In genomic region chr1:32612189-32612881, GRCh38 we compare ENCODE assay signal across 1 cellular context.
TF ChIP-seq lines count a peak whose summit lies in the region.

No MANE protein-coding gene starts in this region.

TF ChIP-seq in H1, 55 proteins besides CTCF, POLR2A, EP300 and RAD21:
- TF ChIP-seq POU5F1 (IDR thresholded peaks at IDR 0.05; ENCODE audit: low read depth, low read length) = no peak
- TF ChIP-seq SP1 (IDR thresholded peaks at IDR 0.05; ENCODE audit: low read depth, low read length) = peak; percentile 17; the same call in 1 of the 2 replicates
- no peak for TF ChIP-seq SIX5 (IDR thresholded peaks at IDR 0.05; ENCODE audit: low read depth, low read length)
- TF ChIP-seq CBX8 (IDR thresholded peaks at IDR 0.05; ENCODE audit: borderline replicate concordance, low read depth, low read length) = no peak
- peak; percentile 84 for TF ChIP-seq TAF1 (IDR thresholded peaks at IDR 0.05; ENCODE audit: low read depth, low read length)
- no peak for TF ChIP-seq ATF3 (IDR thresholded peaks at IDR 0.05; ENCODE audit: insufficient read depth, low read depth, low read length)
- TF ChIP-seq SP2 (IDR thresholded peaks at IDR 0.05; ENCODE audit: low read length) = no peak
- TF ChIP-seq CHD7 (IDR thresholded peaks at IDR 0.05; ENCODE audit: insufficient replicate concordance, low read length) = no peak
- peak; percentile 89 for TF ChIP-seq POLR2AphosphoS5 (IDR thresholded peaks at IDR 0.05; ENCODE audit: low read depth, low read length)
- TF ChIP-seq BACH1 (IDR thresholded peaks at IDR 0.05; ENCODE audit: low read length) = no peak
- TF ChIP-seq NANOG (IDR thresholded peaks at IDR 0.05; ENCODE audit: insufficient read depth, low read depth, low read length, poor library complexity, severe bottlenecking) = no peak
- TF ChIP-seq CHD2 (IDR thresholded peaks at IDR 0.05; ENCODE audit: low read length) = peak; percentile 75
- TF ChIP-seq SIN3A (conservative IDR thresholded peaks at IDR 0.05 in 1 of 2, IDR thresholded peaks at IDR 0.05 in 1 of 2; ENCODE audit: low read depth in 1 of 2, low read length in 2 of 2) = no peak
- no peak for TF ChIP-seq CREB1 (IDR thresholded peaks at IDR 0.05)
- no peak for TF ChIP-seq E2F6 (IDR thresholded peaks at IDR 0.05)
- TF ChIP-seq BRCA1 (IDR thresholded peaks at IDR 0.05; ENCODE audit: low read depth, low read length) = no peak; the same call in 1 of the 2 replicates
- peak; percentile 42 for TF ChIP-seq ASH2L (IDR thresholded peaks at IDR 0.05; ENCODE audit: low read length)
- TF ChIP-seq CBX5 (IDR thresholded peaks at IDR 0.05; ENCODE audit: low read depth, low read length) = no peak
- TF ChIP-seq SIRT6 (IDR thresholded peaks at IDR 0.05; ENCODE audit: low read length) = no peak
- TF ChIP-seq KDM4A (IDR thresholded peaks at IDR 0.05; ENCODE audit: low read depth, low read length, severe bottlenecking) = peak; percentile 55
- no peak for TF ChIP-seq CEBPB (IDR thresholded peaks at IDR 0.05; ENCODE audit: low read depth, low read length)
- TF ChIP-seq JUN (IDR thresholded peaks at IDR 0.05; ENCODE audit: low read depth, low read length) = no peak
- no peak for TF ChIP-seq KDM1A (IDR thresholded peaks at IDR 0.05; ENCODE audit: borderline replicate concordance, low read length)
- peak; percentile 80 for TF ChIP-seq PHF8 (conservative IDR thresholded peaks at IDR 0.05; ENCODE audit: low read depth, low read length)
- TF ChIP-seq KDM5A (IDR thresholded peaks at IDR 0.05; ENCODE audit: low read length) = no peak
- TF ChIP-seq SUZ12 (IDR thresholded peaks at IDR 0.05; ENCODE audit: low read length) = no peak
- peak; percentile 44; the same call in 1 of the 2 replicates for TF ChIP-seq USF2 (IDR thresholded peaks at IDR 0.05; ENCODE audit: low read length)
- no peak for TF ChIP-seq SRF (IDR thresholded peaks at IDR 0.05; ENCODE audit: low read depth, low read length)
- TF ChIP-seq CHD1 (IDR thresholded peaks at IDR 0.05; ENCODE audit: low read depth, low read length) = no peak
- TF ChIP-seq RXRA (IDR thresholded peaks at IDR 0.05; ENCODE audit: insufficient read depth, low read depth, low read length) = no peak
- TF ChIP-seq TBP (IDR thresholded peaks at IDR 0.05; ENCODE audit: low read depth, low read length) = peak; percentile 76
